ENCODE assay signal across 9 cellular contexts in the genomic region with DNA sequence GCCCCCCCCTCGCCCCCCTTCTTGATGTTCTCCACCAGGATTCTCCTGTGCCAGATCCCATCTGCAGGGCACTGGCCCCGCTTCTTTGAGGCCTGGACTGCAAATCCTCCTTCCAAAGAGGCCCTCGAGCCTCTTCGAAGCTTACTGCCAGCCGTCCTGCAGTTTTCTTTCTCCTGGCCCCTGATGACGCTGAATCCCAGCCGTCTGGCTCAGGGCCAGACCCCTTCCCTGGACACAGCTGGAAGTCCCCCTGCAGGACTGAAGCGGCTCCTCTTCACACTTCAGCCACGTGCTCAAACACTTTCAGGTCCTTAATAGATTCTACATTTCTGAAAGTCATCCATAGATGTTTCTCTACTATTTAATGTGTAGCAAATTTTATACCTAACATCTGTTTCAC.
A peak's percentile ranks its signal among the peaks of the same experiment; 100 is the strongest.
DNase-seq lines count a peak whose midpoint lies in the region; ATAC-seq, FAIRE-seq and TF ChIP-seq lines count a peak whose summit lies in the region.
"Had no signal": no experiment of that assay in that cellular context is flagged by ENCODE, and none has a peak within 500 bp of the region (broad histone marks: within the 10 kb centered on the region; RNA-seq: fewer than 3 reads in every experiment).

No MANE protein-coding gene starts in this region.

- TF ChIP-seq CTCF in BJ (IDR thresholded peaks at IDR 0.05; ENCODE audit: insufficient read depth, low read depth, low read length), result 0 out of 2 replicates have a peak, but pooled peaks have one; percentile 20
- no peak for TF ChIP-seq CTCF in K562 (IDR thresholded peaks at IDR 0.05 in 2 of 3, conservative IDR thresholded peaks at IDR 0.05 in 1 of 3; ENCODE audit: insufficient read depth in 2 of 3, low read depth in 1 of 3, low read length in 3 of 3)
- TF ChIP-seq CTCF in left lung (IDR thresholded peaks at IDR 0.05), result no peak
- no peak for TF ChIP-seq CTCF in osteoblast (IDR thresholded peaks at IDR 0.05; ENCODE audit: extremely low read depth, low read depth, low read length)

- H3K4me2 ChIP-seq in K562 (ENCODE audit: insufficient read depth, low read length) (no peak overlapping the region), osteoblast (ENCODE audit: insufficient read depth, low read length) (no peak overlapping the region)

- ATAC-seq in K562 (no peak), left lung (peak; percentile 12), HG03097 (IDR thresholded peaks at IDR 0.05; ENCODE audit: low FRiP score, unreplicated experiment) (no peak)

- intact Hi-C loops in K562 (cut with micrococcal nuclease) (no loop called here), left lung (cut with DNase I) (no loop called here)

- no peaks in the 10 kb centered on the region for H3K9me1 ChIP-seq in K562 (ENCODE audit: control insufficient read depth, insufficient read depth, low read length)

- no peak overlapping the region; a peak in 1 of 4 replicates for H3K9ac ChIP-seq in K562 (ENCODE audit: insufficient read depth in 1 of 2, low read depth in 2 of 2, low read length in 2 of 2)

- no peak overlapping the region for H3K4me3 ChIP-seq in BJ (ENCODE audit: low read depth, low read length)
- H3K4me3 ChIP-seq in K562, result no peak overlapping the region
- H3K4me3 ChIP-seq in left lung, result no peak overlapping the region
- H3K4me3 ChIP-seq in osteoblast (ENCODE audit: insufficient read depth, low read length), result no peak overlapping the region

- no peak for TF ChIP-seq RAD21 in K562 (CRISPR knock-in tag; conservative IDR thresholded peaks at IDR 0.05 in 1 of 2, IDR thresholded peaks at IDR 0.05 in 1 of 2)

- H3K4me1 ChIP-seq in K562 (replicated peaks in 1 of 2; ENCODE audit: control insufficient read depth in 2 of 2, insufficient read depth in 2 of 2, low read length in 2 of 2) (peaks cover 0 to 12% of the 10 kb centered on the region in 2 experiments; a peak in 3 of 5 replicates), left lung (peaks cover 0 to 9% of the 10 kb centered on the region in 2 donors), osteoblast (ENCODE audit: insufficient read depth, low read length) (no peaks in the 10 kb centered on the region)

- TF ChIP-seq POLR2A in K562 (conservative IDR thresholded peaks at IDR 0.05) (no peak), erythroblast (IDR thresholded peaks at IDR 0.05; ENCODE audit: low read length) (no peak)

- no peak overlapping the region for H3K27ac ChIP-seq in K562 (ENCODE audit: extremely low read depth, low read depth, low read length)
- H3K27ac ChIP-seq in left lung, result no peak overlapping the region
- H3K27ac ChIP-seq in osteoblast (ENCODE audit: low read depth, low read length), result no peak overlapping the region

- in situ Hi-C loops in K562 (cut with MboI), result no loop called here

- no peak for FAIRE-seq in K562 (lab: Jason Lieb, UNC)
- FAIRE-seq: D721Med had no signal

- H3K36me3 ChIP-seq in BJ (ENCODE audit: control insufficient read depth, insufficient read depth, low read length) (peaks cover 16% of the 10 kb centered on the region), K562 (ENCODE audit: control insufficient read depth, insufficient read depth, low read length) (peaks cover 51% of the 10 kb centered on the region; the same call in 2 of the 3 replicates), left lung (peaks cover 0 to 30% of the 10 kb centered on the region in 2 donors), osteoblast (ENCODE audit: insufficient read depth, low read length) (peaks cover 24% of the 10 kb centered on the region)

- no TSS peak for BruUV-seq in K562 (replicated peaks; lab: Mats Ljungman, UMichigan)

- POLR2A ChIA-PET in BJ (lab: Charles Lee) (no interaction called here), K562 (lab: Yijun Ruan, JAX) (interaction anchor here (0.6 kb wide), 1 partner anchor 775 kb away, joined by 3 read pairs; no protein-coding TSS in a partner anchor)

- H3K79me2 ChIP-seq in K562 (ENCODE audit: control insufficient read depth, insufficient read depth, low read length) (no peaks in the 10 kb centered on the region; the same call in 2 of the 3 replicates), osteoblast (ENCODE audit: insufficient read depth, low read length) (peaks cover 3% of the 10 kb centered on the region)

- TF ChIP-seq EP300 in K562 (IDR thresholded peaks at IDR 0.05; ENCODE audit: low read length), result no peak

- DNase-seq in BJ (ENCODE audit: low read depth), result peak; percentile 4
- DNase-seq in LHCN-M2 (ENCODE audit: low read depth), result peak; percentile 9
- no peak for DNase-seq in K562 (ENCODE audit: extremely low read depth in 1 of 4, low spot score in 3 of 4)
- DNase-seq in left lung, result no peak
- DNase-seq in DMS153 (lab: John Stamatoyannopoulos, UW), result no peak
- no peak for DNase-seq in osteoblast (ENCODE audit: insufficient read length, low spot score, missing footprints)
- no peak for DNase-seq in erythroblast (lab: John Stamatoyannopoulos, UW)

- CTCF ChIA-PET in BJ (lab: Yijun Ruan, JAX) (interaction anchor here (0.6 to 1.3 kb wide), 4 partner anchors 11 to 368 kb away, joined by 3 to 5 read pairs (median 3); no protein-coding TSS in a partner anchor), K562 (lab: Yijun Ruan, JAX; ENCODE audit: low intra/inter-chr PET ratio) (no interaction called here)

- WGBS in K562 (ENCODE audit: insufficient coverage, low coverage, missing lambda C conversion rate), result 81% methylated on average over 8 of the region's 9 CpGs

- H3K9me3 ChIP-seq in K562 (replicated peaks; ENCODE audit: control insufficient read depth, insufficient read depth, low read depth, low read length), result no peaks in the 10 kb centered on the region
- no peaks in the 10 kb centered on the region for H3K9me3 ChIP-seq in left lung
- no peaks in the 10 kb centered on the region for H3K9me3 ChIP-seq in osteoblast (ENCODE audit: low read depth, low read length)

- H4K20me1 ChIP-seq in K562 (replicated peaks; ENCODE audit: control insufficient read depth, insufficient read depth, low read length) (0 out of 2 replicates have a peak, but pooled peaks cover 3% of the 10 kb centered on the region), osteoblast (ENCODE audit: insufficient read depth, low read length) (peaks cover 17% of the 10 kb centered on the region)

- no peak overlapping the region for H2AFZ ChIP-seq in K562 (ENCODE audit: low read depth, low read length)
- H2AFZ ChIP-seq in osteoblast (ENCODE audit: low read length), result no peak overlapping the region

- no peaks in the 10 kb centered on the region for H3K27me3 ChIP-seq in BJ (ENCODE audit: control insufficient read depth, insufficient read depth, low read length)
- H3K27me3 ChIP-seq in K562 (ENCODE audit: control insufficient read depth in 2 of 2, insufficient read depth in 2 of 2, low read length in 2 of 2), result no peaks in the 10 kb centered on the region
- no peaks in the 10 kb centered on the region for H3K27me3 ChIP-seq in left lung
- no peaks in the 10 kb centered on the region for H3K27me3 ChIP-seq in osteoblast (ENCODE audit: insufficient read depth, low read length)

TF ChIP-seq in K562, 482 proteins besides CTCF, POLR2A, EP300 and RAD21:
- TF ChIP-seq NFIC (IDR thresholded peaks at IDR 0.05), result peak; percentile 67
- no peak for TF ChIP-seq BMI1 (IDR thresholded peaks at IDR 0.05; ENCODE audit: low read length)
TF ChIP-seq in K562: peak in this region for 1.

Comparison
In these comparisons a context has a peak if more than half of its experiments do, and no peak if none do; other contexts are left out.
1. DNase-seq: peak in BJ (single experiment) and LHCN-M2 (single experiment); none in K562 (0 of 4), left lung (0 of 2), DMS153 (single experiment), osteoblast (single experiment) and erythroblast (0 of 2).